In the genomic region with DNA sequence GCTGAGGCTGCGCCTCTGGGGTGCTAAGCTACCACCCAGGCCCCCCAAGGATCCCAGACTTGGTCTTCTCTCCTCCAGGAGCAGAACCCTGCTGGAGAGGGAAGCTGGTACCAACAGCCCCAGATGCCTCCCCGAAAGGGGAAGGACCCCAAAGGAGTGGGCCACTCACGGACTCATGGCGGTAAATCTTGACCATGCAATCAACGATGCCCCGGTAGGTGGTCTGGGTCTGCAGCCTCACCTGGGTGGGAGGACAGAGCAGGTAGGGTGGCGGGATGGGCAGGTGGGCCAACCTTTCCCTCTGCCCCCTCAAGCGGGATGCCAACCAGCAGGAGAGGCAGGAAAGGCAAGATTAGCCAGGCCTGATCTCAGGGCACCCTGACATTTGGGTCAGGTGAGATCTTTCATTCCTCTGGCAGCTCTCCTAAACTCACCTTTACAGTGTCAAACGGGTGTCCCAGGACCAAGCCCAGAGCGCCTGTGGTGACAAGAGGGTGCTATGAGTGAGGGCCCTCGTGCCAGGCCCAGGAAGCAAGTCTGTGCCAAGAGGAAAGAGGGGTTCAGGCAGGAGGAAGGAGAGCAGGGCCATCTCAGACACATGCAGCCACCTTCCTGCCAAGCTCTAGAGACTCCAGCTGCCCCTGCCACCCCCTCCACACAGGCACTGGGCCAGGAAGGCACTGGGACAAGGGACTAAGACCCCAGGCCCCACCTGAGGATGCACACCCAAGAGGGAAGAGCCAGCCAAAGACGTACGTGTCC, we compare ENCODE assay signal across 15 cellular contexts. TPM values are rescaled to one million over a fixed set of nuclear protein-coding genes. Genes with fewer than 3 reads are reported as not detected.
DNase-seq lines count a peak whose midpoint lies in the region; ATAC-seq and TF ChIP-seq lines count a peak whose summit lies in the region.
"Had no signal": no experiment of that assay in that cellular context is flagged by ENCODE, and none has a peak within 500 bp of the region (broad histone marks: within the 10 kb centered on the region; RNA-seq: fewer than 3 reads in every experiment).

No MANE protein-coding gene starts in this region.

- peak overlapping the region; percentile 99; the same call in 1 of the 2 replicates for H3K27ac ChIP-seq in C4-2B

- peak overlapping the region; percentile 90 for H3K27ac Mint-ChIP-seq in Caco-2 (ENCODE audit: unreplicated experiment)
- peak overlapping the region; percentile 65 for H3K27ac Mint-ChIP-seq in activated naive CD8-positive, alpha-beta T cell treated with anti-CD3 and anti-CD28 coated beads for 36 hours
- peak overlapping the region; percentile 67 to 80 (median 68) for H3K27ac Mint-ChIP-seq in nephron

- no peaks in the 10 kb centered on the region for H3K9me3 ChIP-seq in Caco-2

- no peaks in the 10 kb centered on the region for H3K36me3 ChIP-seq in Caco-2 (ENCODE audit: control insufficient read depth, insufficient read depth, low read length)

- DNase-seq in Caco-2 (no peak), posterior vena cava (ENCODE audit: low spot score) (no peak)
- no peak for DNase-seq in activated naive CD8-positive, alpha-beta T cell treated with anti-CD3 and anti-CD28 coated beads for 36 hours
- DNase-seq: activated CD4-positive, alpha-beta T cell treated with anti-CD3 and anti-CD28 coated beads, Interleukin-2, amount 50 U/mL, for 4 hours; amniotic stem cell; COR-L47; foreskin melanocyte; NCI-H1105; substantia nigra had no signal

- no peaks in the 10 kb centered on the region for H3K27me3 ChIP-seq in Caco-2 (replicated peaks; ENCODE audit: control insufficient read depth, insufficient read depth, low read length)

- H3K4me1 ChIP-seq in Caco-2, result peaks cover 46% of the 10 kb centered on the region

- H3K27me3 Mint-ChIP-seq in Caco-2 (ENCODE audit: insufficient read depth, unreplicated experiment) (no peaks in the 10 kb centered on the region), nephron (ENCODE audit: low read depth) (peaks cover 3% of the 10 kb centered on the region)
- H3K27me3 Mint-ChIP-seq in activated naive CD8-positive, alpha-beta T cell treated with anti-CD3 and anti-CD28 coated beads for 36 hours, result no peaks in the 10 kb centered on the region

- ATAC-seq in GM19455 (IDR thresholded peaks at IDR 0.05; ENCODE audit: unreplicated experiment), result no peak
- ATAC-seq in GM21390 (IDR thresholded peaks at IDR 0.05; ENCODE audit: unreplicated experiment), result no peak
- no peak for ATAC-seq in GM18867 (IDR thresholded peaks at IDR 0.05; ENCODE audit: unreplicated experiment)
- ATAC-seq: HepG2 had no signal

- no peak overlapping the region for H3K4me3 ChIP-seq in Caco-2 (ENCODE audit: low read depth, low read length)

- H3K4me1 Mint-ChIP-seq in Caco-2 (ENCODE audit: low read depth, unreplicated experiment), result peaks cover 28% of the 10 kb centered on the region
- peaks cover 36% of the 10 kb centered on the region for H3K4me1 Mint-ChIP-seq in activated naive CD8-positive, alpha-beta T cell treated with anti-CD3 and anti-CD28 coated beads for 36 hours
- H3K4me1 Mint-ChIP-seq in nephron, result peaks cover 33% of the 10 kb centered on the region

- BruUV-seq in Caco-2 (replicated peaks; lab: Mats Ljungman, UMichigan), result no TSS peak

- no peak for TF ChIP-seq CTCF in C4-2B (conservative IDR thresholded peaks at IDR 0.05)
- no peak for TF ChIP-seq CTCF in Caco-2 (IDR thresholded peaks at IDR 0.05; ENCODE audit: insufficient read depth in 1 of 2, low read depth in 1 of 2, low read length in 1 of 2, severe bottlenecking in 1 of 2, unreplicated experiment in 1 of 2)
- no peak for TF ChIP-seq CTCF in nephron (IDR thresholded peaks at IDR 0.05; ENCODE audit: unreplicated experiment in 3 of 3)

- no peaks in the 10 kb centered on the region for H3K9me3 Mint-ChIP-seq in Caco-2 (ENCODE audit: unreplicated experiment)
- H3K9me3 Mint-ChIP-seq in activated naive CD8-positive, alpha-beta T cell treated with anti-CD3 and anti-CD28 coated beads for 36 hours, result no peaks in the 10 kb centered on the region
- no peaks in the 10 kb centered on the region for H3K9me3 Mint-ChIP-seq in nephron

- POLR2A ChIA-PET in Caco-2 (lab: Charles Lee), result interaction anchor here (1.1 kb wide), 1 partner anchor 98 kb away, joined by 3 read pairs; no protein-coding TSS in a partner anchor

- CTCF ChIA-PET in Caco-2 (lab: Charles Lee), result interaction anchor here (1.2 to 3.0 kb wide), 3 partner anchors 9 to 130 kb away, joined by 3 to 23 read pairs (median 5); no protein-coding TSS in a partner anchor

- peaks cover 14% of the 10 kb centered on the region for H3K36me3 Mint-ChIP-seq in Caco-2 (ENCODE audit: insufficient read depth, unreplicated experiment)
- H3K36me3 Mint-ChIP-seq in activated naive CD8-positive, alpha-beta T cell treated with anti-CD3 and anti-CD28 coated beads for 36 hours, result no peaks in the 10 kb centered on the region
- no peaks in the 10 kb centered on the region for H3K36me3 Mint-ChIP-seq in nephron (ENCODE audit: low read depth)

- no peak overlapping the region for H3K4me3 Mint-ChIP-seq in Caco-2 (ENCODE audit: unreplicated experiment)
- H3K4me3 Mint-ChIP-seq in activated naive CD8-positive, alpha-beta T cell treated with anti-CD3 and anti-CD28 coated beads for 36 hours, result peak overlapping the region; percentile 43
- H3K4me3 Mint-ChIP-seq in nephron, result peak overlapping the region in 1 of 3 experiments; percentile 30

- intact Hi-C loops in Caco-2 (cut with micrococcal nuclease; ENCODE audit: unreplicated experiment) (no loop called here), posterior vena cava (cut with DNase I) (no loop called here)

RNA-seq across cellular contexts. Expression of gene SLC25A45, which starts 2.6 kb away (rescaled TPM):
- total RNA-seq in Caco-2 (2022) (8.1 and 8.5 TPM in 2 replicates), posterior vena cava (1 to 10 TPM; 6.1 to 9.6 TPM)
- 10 to 100 TPM; 15.4 to 15.7 TPM for total RNA-seq in activated naive CD8-positive, alpha-beta T cell treated with anti-CD3 and anti-CD28 coated beads for 36 hours

RNA-seq across cellular contexts. Expression of gene FRMD8, which starts 6.6 kb away (rescaled TPM):
- total RNA-seq in Caco-2 (2022), result 35.1 and 38.2 TPM in 2 replicates
- 10 to 100 TPM; 33.1 to 36.3 TPM for total RNA-seq in activated naive CD8-positive, alpha-beta T cell treated with anti-CD3 and anti-CD28 coated beads for 36 hours
- total RNA-seq in posterior vena cava, result 10 to 100 TPM; 19.0 to 20.7 TPM

RNA-seq across cellular contexts. Expression of gene TIGD3, which starts 25.3 kb away (rescaled TPM):
- 3.0 and 3.2 TPM in 2 replicates for total RNA-seq in Caco-2 (2022)
- under 1 TPM; 0.49 to 0.54 TPM for total RNA-seq in activated naive CD8-positive, alpha-beta T cell treated with anti-CD3 and anti-CD28 coated beads for 36 hours
- total RNA-seq in posterior vena cava, result not detected

RNA-seq across cellular contexts. Expression of gene NEAT1, which starts 42.7 kb away (rescaled TPM):
- total RNA-seq in Caco-2 (2022) (235 and 254 TPM in 2 replicates), posterior vena cava (1,000 to 10,000 TPM in 1 of 2 donors, 100 to 1,000 TPM in 1; 742 to 1,004 TPM)
- 100 to 1,000 TPM; 136 to 155 TPM for total RNA-seq in activated naive CD8-positive, alpha-beta T cell treated with anti-CD3 and anti-CD28 coated beads for 36 hours

RNA-seq across cellular contexts. Expression of gene DPF2, which starts 46.2 kb away (rescaled TPM):
- 64.2 and 65.3 TPM in 2 replicates for total RNA-seq in Caco-2 (2022)
- total RNA-seq in activated naive CD8-positive, alpha-beta T cell treated with anti-CD3 and anti-CD28 coated beads for 36 hours, result 10 to 100 TPM; 50.5 to 54.9 TPM
- total RNA-seq in posterior vena cava, result 10 to 100 TPM; 38.2 to 55.6 TPM
